In the genomic region with DNA sequence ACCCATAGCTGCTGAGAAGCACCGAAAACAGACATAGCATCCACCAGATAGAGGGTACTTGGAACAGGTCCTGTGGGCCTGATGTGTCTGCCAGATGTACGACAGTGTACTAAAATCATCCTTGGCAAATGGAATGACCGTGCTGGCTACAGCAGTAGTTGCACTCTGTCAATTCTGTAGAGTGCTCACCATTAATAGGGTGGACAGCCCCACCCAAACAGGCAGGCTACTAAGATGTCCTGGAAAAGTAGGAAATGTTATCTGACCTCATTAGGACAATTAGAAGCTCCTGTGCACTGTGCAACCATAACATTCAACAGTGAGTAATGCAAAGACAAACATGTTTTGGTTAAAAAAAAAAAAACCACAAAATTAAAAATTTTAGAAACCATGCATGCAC, we compare ENCODE assay signal across 11 cellular contexts.
DNase-seq lines count a peak whose midpoint lies in the region; ATAC-seq and TF ChIP-seq lines count a peak whose summit lies in the region.
"Had no signal": no experiment of that assay in that cellular context is flagged by ENCODE, and none has a peak within 500 bp of the region (broad histone marks: within the 10 kb centered on the region; RNA-seq: fewer than 3 reads in every experiment).

No MANE protein-coding gene starts in this region.

- TF ChIP-seq POLR2A in heart left ventricle (IDR thresholded peaks at IDR 0.05): no peak
- TF ChIP-seq POLR2A in gastroesophageal sphincter (IDR thresholded peaks at IDR 0.05): no peak
- TF ChIP-seq POLR2A in uterus (IDR thresholded peaks at IDR 0.05): no peak

- POLR2A ChIA-PET in SK-N-SH (lab: Yijun Ruan, JAX): no interaction called here

- no peaks in the 10 kb centered on the region; the same call in 1 of the 2 replicates for H4K20me1 ChIP-seq in SK-N-SH (ENCODE audit: insufficient read depth)

- TF ChIP-seq EP300 in SK-N-SH (IDR thresholded peaks at IDR 0.05; ENCODE audit: borderline replicate concordance in 1 of 2, low read depth in 1 of 2, low read length in 1 of 2) (no peak), gastroesophageal sphincter (IDR thresholded peaks at IDR 0.05) (no peak)

- H3K27me3 ChIP-seq in heart left ventricle (no peaks in the 10 kb centered on the region), SK-N-SH (ENCODE audit: insufficient read depth) (no peaks in the 10 kb centered on the region), gastroesophageal sphincter (no peaks in the 10 kb centered on the region), uterus (no peaks in the 10 kb centered on the region)

- peak overlapping the region; percentile 85 for H3K4me2 ChIP-seq in SK-N-SH

- ATAC-seq in heart left ventricle (peak; percentile 39 to 58 (median 50)), Right ventricle myocardium inferior (no peak), gastroesophageal sphincter (no peak), HG02759 (IDR thresholded peaks at IDR 0.05; ENCODE audit: unreplicated experiment) (no peak), GM18867 (IDR thresholded peaks at IDR 0.05; ENCODE audit: unreplicated experiment) (no peak)

- H3K4me3 ChIP-seq in heart left ventricle (no peak overlapping the region), SK-N-SH (ENCODE audit: low read depth in 2 of 2, low read length in 1 of 2) (peak overlapping the region in 1 of 2 experiments; percentile 30; a peak in 1 of 4 replicates), gastroesophageal sphincter (no peak overlapping the region), uterus (no peak overlapping the region)
- H3K4me3 ChIP-seq: HAP-1, lung had no signal

- H3K9ac ChIP-seq in SK-N-SH: peak overlapping the region; percentile 74

- peak overlapping the region in 4 of 12 donors; percentile 2 to 45 (median 38) for H3K27ac ChIP-seq in heart left ventricle
- H3K27ac ChIP-seq in SK-N-SH (ENCODE audit: low read depth in 2 of 2, low read length in 1 of 2): peak overlapping the region; percentile 92 to 97
- peak overlapping the region in 3 of 4 donors; percentile 7 to 70 (median 67) for H3K27ac ChIP-seq in gastroesophageal sphincter
- H3K27ac ChIP-seq in uterus: peak overlapping the region; percentile 68 to 69

- H3K9me3 ChIP-seq in heart left ventricle (no peaks in the 10 kb centered on the region), SK-N-SH (no peaks in the 10 kb centered on the region), gastroesophageal sphincter (no peaks in the 10 kb centered on the region), uterus (no peaks in the 10 kb centered on the region)
- H3K9me3 ChIP-seq: HAP-1 had no signal

- H3K36me3 ChIP-seq in heart left ventricle (no peaks in the 10 kb centered on the region), SK-N-SH (replicated peaks in 1 of 2; ENCODE audit: control insufficient read depth in 1 of 2, insufficient read depth in 2 of 2, low read length in 1 of 2) (peaks cover 0 to 15% of the 10 kb centered on the region in 2 experiments), gastroesophageal sphincter (no peaks in the 10 kb centered on the region), uterus (no peaks in the 10 kb centered on the region)
- H3K36me3 ChIP-seq: HAP-1 had no signal

- H2AFZ ChIP-seq in SK-N-SH (ENCODE audit: low read depth): no peak overlapping the region

- peaks cover 49% of the 10 kb centered on the region for H3F3A ChIP-seq in SK-N-SH (replicated peaks; ENCODE audit: insufficient read depth)

- CTCF ChIA-PET in SK-N-SH (lab: Yijun Ruan, JAX): interaction anchor here (2.2 kb wide), 1 partner anchor 112 kb away, joined by 7 read pairs; no protein-coding TSS in a partner anchor

- no peaks in the 10 kb centered on the region for H3K9me2 ChIP-seq in SK-N-SH

- intact Hi-C loops in heart left ventricle (cut with DNase I) (no loop called here), Right ventricle myocardium inferior (cut with DNase I) (no loop called here), uterus (cut with DNase I; ENCODE audit: low total_unique reads) (no loop called here)

- WGBS in heart left ventricle, 4 donors: 22 to 46% (median 39%) methylated on average over 3 of the region's 3 CpGs
- 67% methylated on average over 3 of the region's 3 CpGs for WGBS in SK-N-SH (ENCODE audit: low lambda C conversion rate)
- 23 to 60% methylated on average over 1 to 3 of the region's 3 CpGs for WGBS in gastroesophageal sphincter (ENCODE audit: low coverage in 1 of 2), 2 donors

- DNase-seq in heart left ventricle (no peak), Right ventricle myocardium inferior (ENCODE audit: missing footprints) (no peak), SK-N-SH (peak; percentile 19), uterus (no peak), NCI-H187 (lab: John Stamatoyannopoulos, UW) (no peak)
- DNase-seq: NCI-H1417 treated with DMSO at 0.1 percent for 48 hours had no signal

- TF ChIP-seq CTCF in heart left ventricle (IDR thresholded peaks at IDR 0.05) (no peak), SK-N-SH (IDR thresholded peaks at IDR 0.05) (no peak), gastroesophageal sphincter (IDR thresholded peaks at IDR 0.05) (no peak), uterus (IDR thresholded peaks at IDR 0.05) (no peak)

- H3K79me2 ChIP-seq in SK-N-SH (ENCODE audit: insufficient read depth): peaks cover 72% of the 10 kb centered on the region

- no peak for TF ChIP-seq RAD21 in SK-N-SH (IDR thresholded peaks at IDR 0.05; ENCODE audit: low read length)

- H3K4me1 ChIP-seq in heart left ventricle (peaks cover 0 to 50% (median 23%) of the 10 kb centered on the region in 12 donors), SK-N-SH (ENCODE audit: control insufficient read depth in 1 of 2, insufficient read depth in 2 of 2, low read depth in 1 of 2, low read length in 1 of 2) (peaks cover 20 to 69% of the 10 kb centered on the region in 2 experiments), gastroesophageal sphincter (peaks cover 9 to 55% (median 16%) of the 10 kb centered on the region in 3 donors), uterus (peaks cover 4 to 10% of the 10 kb centered on the region in 2 donors)

TF ChIP-seq in SK-N-SH, 30 proteins besides CTCF, POLR2A, EP300 and RAD21:
- TF ChIP-seq, protein P1, sequence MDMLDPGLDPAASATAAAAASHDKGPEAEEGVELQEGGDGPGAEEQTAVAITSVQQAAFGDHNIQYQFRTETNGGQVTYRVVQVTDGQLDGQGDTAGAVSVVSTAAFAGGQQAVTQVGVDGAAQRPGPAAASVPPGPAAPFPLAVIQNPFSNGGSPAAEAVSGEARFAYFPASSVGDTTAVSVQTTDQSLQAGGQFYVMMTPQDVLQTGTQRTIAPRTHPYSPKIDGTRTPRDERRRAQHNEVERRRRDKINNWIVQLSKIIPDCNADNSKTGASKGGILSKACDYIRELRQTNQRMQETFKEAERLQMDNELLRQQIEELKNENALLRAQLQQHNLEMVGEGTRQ (IDR thresholded peaks at IDR 0.05; ENCODE audit: borderline replicate concordance, low read depth, low read length): no peak
- TF ChIP-seq TCF12 (IDR thresholded peaks at IDR 0.05): 0 out of 2 replicates have a peak, but pooled peaks have one; percentile 13

Comparison
In these comparisons a context has a peak if more than half of its experiments do, and no peak if none do; other contexts are left out.
1. ATAC-seq: peak in heart left ventricle (4 of 4); none in Right ventricle myocardium inferior (single experiment), gastroesophageal sphincter (single experiment), HG02759 (single experiment) and GM18867 (single experiment).